In genomic region chr14:80213602-80214001, GRCh38 we compare ENCODE assay signal across 8 cellular contexts. TPM values are rescaled to one million over a fixed set of nuclear protein-coding genes. Genes with fewer than 3 reads are reported as not detected.
DNase-seq lines count a peak whose midpoint lies in the region; ATAC-seq and TF ChIP-seq lines count a peak whose summit lies in the region.

No MANE protein-coding gene starts in this region.

- H3K4me3 ChIP-seq in HEK293 (ENCODE audit: low read depth, low read length) = no peak overlapping the region
- no peak overlapping the region for H3K4me3 ChIP-seq in choroid plexus epithelial cell (ENCODE audit: low read depth, low read length)

- no peaks in the 10 kb centered on the region for H3K27me3 Mint-ChIP-seq in osteocyte (ENCODE audit: unreplicated experiment)
- peaks cover 0 to 4% (median 1%) of the 10 kb centered on the region in 5 donors for H3K27me3 Mint-ChIP-seq in naive thymus-derived CD8-positive, alpha-beta T cell

- H3K4me1 Mint-ChIP-seq in osteocyte (ENCODE audit: unreplicated experiment) = peaks cover 47% of the 10 kb centered on the region
- peaks cover 0 to 4% (median 0%) of the 10 kb centered on the region in 4 donors for H3K4me1 Mint-ChIP-seq in naive thymus-derived CD8-positive, alpha-beta T cell

- no peak overlapping the region for H3K27ac Mint-ChIP-seq in osteocyte (ENCODE audit: unreplicated experiment)
- H3K27ac Mint-ChIP-seq in naive thymus-derived CD8-positive, alpha-beta T cell = no peak overlapping the region

- no peaks in the 10 kb centered on the region for H3K9me3 ChIP-seq in HEK293 (ENCODE audit: control insufficient read depth, insufficient read depth, low read depth, low read length)

- H3K4me3 Mint-ChIP-seq in osteocyte (ENCODE audit: unreplicated experiment) = no peak overlapping the region
- no peak overlapping the region for H3K4me3 Mint-ChIP-seq in naive thymus-derived CD8-positive, alpha-beta T cell

- H3K9me3 Mint-ChIP-seq in osteocyte (ENCODE audit: unreplicated experiment) = no peaks in the 10 kb centered on the region
- peaks cover 0 to 9% (median 0%) of the 10 kb centered on the region in 9 donors for H3K9me3 Mint-ChIP-seq in naive thymus-derived CD8-positive, alpha-beta T cell

- TF ChIP-seq CTCF in HEK293 (tag by site-specific recombination; IDR thresholded peaks at IDR 0.05) = no peak
- peak; percentile 90 for TF ChIP-seq CTCF in choroid plexus epithelial cell (conservative IDR thresholded peaks at IDR 0.05; ENCODE audit: low read depth, low read length)
- peak; percentile 53 for TF ChIP-seq CTCF in osteocyte (IDR thresholded peaks at IDR 0.05)

- no peaks in the 10 kb centered on the region for H3K36me3 ChIP-seq in HEK293 (ENCODE audit: control insufficient read depth in 2 of 2, insufficient read depth in 1 of 2, low read length in 2 of 2)

- POLR2A ChIA-PET in HEK293 (lab: Yijun Ruan, JAX) = no interaction called here
- POLR2A ChIA-PET in naive thymus-derived CD8-positive, alpha-beta T cell (lab: Charles Lee) = no interaction called here

- H3K36me3 Mint-ChIP-seq in osteocyte (ENCODE audit: unreplicated experiment) = peaks cover 9% of the 10 kb centered on the region
- no peaks in the 10 kb centered on the region for H3K36me3 Mint-ChIP-seq in naive thymus-derived CD8-positive, alpha-beta T cell

- H3K27ac ChIP-seq in HEK293 (ENCODE audit: extremely low read depth, low read depth, low read length) = no peak overlapping the region

- no peak for ATAC-seq in naive thymus-derived CD8-positive, alpha-beta T cell

- CTCF ChIA-PET in HEK293 (lab: Yijun Ruan, JAX) = interaction anchor here (0.6 to 2.0 kb wide), 12 partner anchors 8 to 773 kb away, joined by 3 to 16 read pairs (median 4); no protein-coding TSS in a partner anchor

- peak; percentile 16 for DNase-seq in activated CD4-positive, alpha-beta T cell treated with anti-CD3 and anti-CD28 coated beads for 48 hours
- no peak for DNase-seq in activated CD4-positive, alpha-beta T cell treated with anti-CD3 and anti-CD28 coated beads, Interleukin-2, amount 50 U/mL, for 4 hours
- peak; percentile 35 for DNase-seq in NCI-H226
- peak; percentile 88 for DNase-seq in choroid plexus epithelial cell (ENCODE audit: low read depth)
- DNase-seq in osteocyte (ENCODE audit: extremely low spot score, unreplicated experiment) = no peak
- no peak for DNase-seq in cerebellar nuclear complex (lab: John Stamatoyannopoulos, UW)
- no peak for DNase-seq in naive thymus-derived CD8-positive, alpha-beta T cell

- no peaks in the 10 kb centered on the region for H3K4me1 ChIP-seq in HEK293 (ENCODE audit: control insufficient read depth, insufficient read depth, low read length)

TF ChIP-seq in HEK293, 187 proteins besides CTCF, POLR2A, EP300 and RAD21:
- 0 out of 2 replicates have a peak, but pooled peaks have one; percentile 40 for TF ChIP-seq ZNF24 (tag by site-specific recombination; IDR thresholded peaks at IDR 0.05)
- TF ChIP-seq ZNF221 (tag by site-specific recombination; IDR thresholded peaks at IDR 0.05; ENCODE audit: borderline replicate concordance) = no peak
- TF ChIP-seq ZNF677 (tag by site-specific recombination; IDR thresholded peaks at IDR 0.05) = no peak
- TF ChIP-seq ZNF654 (tag by site-specific recombination; IDR thresholded peaks at IDR 0.05; ENCODE audit: low read depth) = peak; percentile 47

RNA-seq across cellular contexts. Expression of gene DIO2, which starts 2.3 kb away (rescaled TPM):
- 240 and 244 TPM in 2 replicates for total RNA-seq in osteocyte
- not detected for total RNA-seq in naive thymus-derived CD8-positive, alpha-beta T cell
- polyA plus RNA-seq in naive thymus-derived CD8-positive, alpha-beta T cell = not detected

Comparison
In these comparisons a context has a peak if more than half of its experiments do, and no peak if none do; other contexts are left out.
1. DNase-seq: peak in activated CD4-positive, alpha-beta T cell treated with anti-CD3 and anti-CD28 coated beads for 48 hours (single experiment), NCI-H226 (single experiment) and choroid plexus epithelial cell (single experiment); none in activated CD4-positive, alpha-beta T cell treated with anti-CD3 and anti-CD28 coated beads, Interleukin-2, amount 50 U/mL, for 4 hours (0 of 2), osteocyte (single experiment), cerebellar nuclear complex (0 of 2) and naive thymus-derived CD8-positive, alpha-beta T cell (0 of 10).
2. RNA of gene DIO2, which starts 2.3 kb away (total RNA-seq): 240 to 244 TPM in osteocyte; not detected in naive thymus-derived CD8-positive, alpha-beta T cell; every median in the first group is over 100 times any median in the second.